19 cellular contexts compared by ENCODE assay signal in genomic region chrX:112769034-112769433, GRCh38.
"Had no signal": no experiment of that assay in that cellular context is flagged by ENCODE, and none has a peak within 500 bp of the region (broad histone marks: within the 10 kb centered on the region; RNA-seq: fewer than 3 reads in every experiment).

No MANE protein-coding gene starts in this region.

- H3K36me3 ChIP-seq: cardiac muscle cell, left ventricle myocardium inferior, right atrium auricular region had no signal

- H3K4me3 Mint-ChIP-seq: activated CD4-positive, alpha-beta T cell treated with anti-CD3 and anti-CD28 coated beads, Interleukin-2, amount 10 ng/mL, durations not matched to agents 24 days and 14 days; activated naive CD4-positive, alpha-beta T cell treated with anti-CD3 and anti-CD28 coated beads for 36 hours; activated naive CD8-positive, alpha-beta T cell treated with anti-CD3 and anti-CD28 coated beads, Interleukin-2, amount 50 U/mL, for 24 hours; activated T-helper 17 cell treated with anti-CD3 and anti-CD28 coated beads, Interleukin-2, amount 50 U/mL, for 72 hours; natural killer cell; stimulated activated naive CD8-positive, alpha-beta T cell treated with anti-CD3 and anti-CD28 coated beads, Interleukin-15, amount 100 ng/mL, for 72 hours; T-helper 2 cell treated with Interferon-gamma antibody and Interleukin-4, amounts not matched to agents 5 μg/mL and 100 μg/mL, for 36 hours; type B pancreatic cell had no signal

- H3K27me3 ChIP-seq: cardiac muscle cell, right atrium auricular region had no signal

- H3K9me3 Mint-ChIP-seq: activated naive CD4-positive, alpha-beta T cell treated with anti-CD3 and anti-CD28 coated beads for 36 hours; activated naive CD8-positive, alpha-beta T cell treated with anti-CD3 and anti-CD28 coated beads, Interleukin-2, amount 50 U/mL, for 24 hours; natural killer cell; stimulated activated naive CD8-positive, alpha-beta T cell treated with anti-CD3 and anti-CD28 coated beads, Interleukin-15, amount 100 ng/mL, for 72 hours; T-helper 2 cell treated with Interferon-gamma antibody and Interleukin-4, amounts not matched to agents 5 μg/mL and 100 μg/mL, for 36 hours had no signal

- H3K9me3 ChIP-seq: left ventricle myocardium inferior, mucosa of descending colon, right atrium auricular region had no signal

- H3K27me3 Mint-ChIP-seq: activated CD4-positive, alpha-beta T cell treated with anti-CD3 and anti-CD28 coated beads, Interleukin-2, amount 10 ng/mL, durations not matched to agents 24 days and 14 days; activated naive CD8-positive, alpha-beta T cell treated with anti-CD3 and anti-CD28 coated beads, Interleukin-2, amount 50 U/mL, for 24 hours; activated T-helper 17 cell treated with anti-CD3 and anti-CD28 coated beads, Interleukin-2, amount 50 U/mL, for 72 hours; stimulated activated naive CD8-positive, alpha-beta T cell treated with anti-CD3 and anti-CD28 coated beads, Interleukin-15, amount 100 ng/mL, for 72 hours; type B pancreatic cell had no signal

- H3K27ac ChIP-seq: cardiac muscle cell, epithelial cell of prostate, left ventricle myocardium inferior, right atrium auricular region had no signal

- H3K4me1 ChIP-seq: left ventricle myocardium inferior, right atrium auricular region had no signal

- ATAC-seq: activated naive CD8-positive, alpha-beta T cell treated with anti-CD3 and anti-CD28 coated beads, Interleukin-2, amount 50 U/mL, for 24 hours; activated T-helper 17 cell treated with anti-CD3 and anti-CD28 coated beads, Interleukin-2, amount 50 U/mL, for 72 hours; mucosa of descending colon; natural killer cell; stimulated activated naive CD8-positive, alpha-beta T cell treated with anti-CD3 and anti-CD28 coated beads, Interleukin-15, amount 100 ng/mL, for 72 hours had no signal

- H3K4me3 ChIP-seq: cardiac muscle cell, left ventricle myocardium inferior, mucosa of descending colon, right atrium auricular region had no signal

- H3K4me1 Mint-ChIP-seq: natural killer cell had no signal

- DNase-seq: activated CD4-positive, alpha-beta T cell treated with anti-CD3 and anti-CD28 coated beads, Interleukin-2, amount 10 ng/mL, durations not matched to agents 24 days and 14 days; activated CD4-positive, CD25-positive, alpha-beta regulatory T cell; activated naive CD4-positive, alpha-beta T cell treated with anti-CD3 and anti-CD28 coated beads for 36 hours; activated naive CD8-positive, alpha-beta T cell treated with anti-CD3 and anti-CD28 coated beads, Interleukin-2, amount 50 U/mL, for 24 hours; activated T-cell treated with anti-CD3 and anti-CD28 coated beads for 4 hours; aorta; glutamatergic neuron; hypothalamus; left ventricle myocardium inferior; mucosa of descending colon; natural killer cell; small intestine; stimulated activated naive CD8-positive, alpha-beta T cell treated with anti-CD3 and anti-CD28 coated beads, Interleukin-15, amount 100 ng/mL, for 72 hours had no signal

- H3K27ac Mint-ChIP-seq: activated CD4-positive, alpha-beta T cell treated with anti-CD3 and anti-CD28 coated beads, Interleukin-2, amount 10 ng/mL, durations not matched to agents 24 days and 14 days; activated naive CD4-positive, alpha-beta T cell treated with anti-CD3 and anti-CD28 coated beads for 36 hours; activated naive CD8-positive, alpha-beta T cell treated with anti-CD3 and anti-CD28 coated beads, Interleukin-2, amount 50 U/mL, for 24 hours; activated T-helper 17 cell treated with anti-CD3 and anti-CD28 coated beads, Interleukin-2, amount 50 U/mL, for 72 hours; natural killer cell; stimulated activated naive CD8-positive, alpha-beta T cell treated with anti-CD3 and anti-CD28 coated beads, Interleukin-15, amount 100 ng/mL, for 72 hours; T-helper 2 cell treated with Interferon-gamma antibody and Interleukin-4, amounts not matched to agents 5 μg/mL and 100 μg/mL, for 36 hours; type B pancreatic cell had no signal

- H3K36me3 Mint-ChIP-seq: natural killer cell had no signal
